ENCODE assay signal across 12 cellular contexts in the genomic region with DNA sequence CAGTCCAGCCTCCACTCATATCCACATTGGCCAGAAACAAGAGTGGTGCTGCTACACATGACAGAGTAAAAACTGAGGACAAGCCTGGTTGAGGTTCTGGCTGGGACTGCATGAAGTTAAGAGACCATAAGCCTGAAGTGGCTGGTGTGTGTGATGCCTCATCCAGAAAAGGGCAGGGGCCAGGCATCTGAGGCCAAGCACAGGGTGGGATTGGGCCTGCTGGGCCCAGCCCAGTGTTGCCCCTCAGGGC. TPM values are rescaled to one million over a fixed set of nuclear protein-coding genes. Genes with fewer than 3 reads are reported as not detected.
DNase-seq lines count a peak whose midpoint lies in the region; TF ChIP-seq lines count a peak whose summit lies in the region.
"Had no signal": no experiment of that assay in that cellular context is flagged by ENCODE, and none has a peak within 500 bp of the region (broad histone marks: within the 10 kb centered on the region; RNA-seq: fewer than 3 reads in every experiment).

No MANE protein-coding gene starts in this region.

- TF ChIP-seq EP300 in esophagus muscularis mucosa (IDR thresholded peaks at IDR 0.05) (no peak), sigmoid colon (IDR thresholded peaks at IDR 0.05) (no peak)

- no peaks in the 10 kb centered on the region for H3K36me3 Mint-ChIP-seq in activated CD4-positive, alpha-beta memory T cell treated with anti-CD3 and anti-CD28 coated beads for 36 hours
- H3K36me3 Mint-ChIP-seq: CD4-positive, alpha-beta memory T cell had no signal

- CTCF ChIA-PET in activated CD4-positive, alpha-beta memory T cell treated with anti-CD3 and anti-CD28 coated beads for 36 hours (lab: Charles Lee): no interaction called here
- CTCF ChIA-PET in PC-9 (lab: Charles Lee): no interaction called here

- H3K4me3 ChIP-seq in BE2C (ENCODE audit: low read depth, low read length) (no peak overlapping the region), SJCRH30 (no peak overlapping the region), esophagus muscularis mucosa (no peak overlapping the region), sigmoid colon (no peak overlapping the region), PC-9 (no peak overlapping the region)

- no peak for TF ChIP-seq POLR2A in esophagus muscularis mucosa (IDR thresholded peaks at IDR 0.05; ENCODE audit: low read depth)
- no peak for TF ChIP-seq POLR2A in sigmoid colon (IDR thresholded peaks at IDR 0.05)

- no peak overlapping the region for H2AFZ ChIP-seq in PC-9

- H3K9me3 Mint-ChIP-seq in activated CD4-positive, alpha-beta memory T cell treated with anti-CD3 and anti-CD28 coated beads for 36 hours: no peaks in the 10 kb centered on the region
- H3K9me3 Mint-ChIP-seq: CD4-positive, alpha-beta memory T cell had no signal

- no peaks in the 10 kb centered on the region for H3F3A ChIP-seq in PC-9 (ENCODE audit: insufficient read depth, low read depth)

- TF ChIP-seq CTCF in BE2C (IDR thresholded peaks at IDR 0.05; ENCODE audit: low read depth, low read length): no peak
- no peak for TF ChIP-seq CTCF in esophagus muscularis mucosa (IDR thresholded peaks at IDR 0.05)
- TF ChIP-seq CTCF in sigmoid colon (IDR thresholded peaks at IDR 0.05): no peak
- TF ChIP-seq CTCF in PC-9 (conservative IDR thresholded peaks at IDR 0.05): no peak

- no peak overlapping the region for H3K27ac Mint-ChIP-seq in activated CD4-positive, alpha-beta memory T cell treated with anti-CD3 and anti-CD28 coated beads for 36 hours
- H3K27ac Mint-ChIP-seq: CD4-positive, alpha-beta memory T cell had no signal

- H3K27me3 Mint-ChIP-seq in activated CD4-positive, alpha-beta memory T cell treated with anti-CD3 and anti-CD28 coated beads for 36 hours: no peaks in the 10 kb centered on the region
- H3K27me3 Mint-ChIP-seq: CD4-positive, alpha-beta memory T cell had no signal

- no TSS peak for BruUV-seq in PC-9 (replicated peaks; lab: Mats Ljungman, UMichigan)

- H4K20me1 ChIP-seq in PC-9 (ENCODE audit: insufficient read depth): no peaks in the 10 kb centered on the region

- H3K4me1 ChIP-seq in BE2C (peaks cover 59% of the 10 kb centered on the region), SJCRH30 (peaks cover 34% of the 10 kb centered on the region), esophagus muscularis mucosa (peaks cover 35 to 68% (median 64%) of the 10 kb centered on the region in 4 donors), sigmoid colon (peaks cover 0 to 50% (median 41%) of the 10 kb centered on the region in 4 donors), PC-9 (replicated peaks; ENCODE audit: insufficient read depth) (0 out of 2 replicates have a peak, but pooled peaks cover under 1% of the 10 kb centered on the region)

- H3K36me3 ChIP-seq in BE2C (peaks cover 11% of the 10 kb centered on the region), SJCRH30 (no peaks in the 10 kb centered on the region), esophagus muscularis mucosa (no peaks in the 10 kb centered on the region), sigmoid colon (no peaks in the 10 kb centered on the region), PC-9 (ENCODE audit: low read depth) (no peaks in the 10 kb centered on the region)

- H3K4me3 Mint-ChIP-seq in activated CD4-positive, alpha-beta memory T cell treated with anti-CD3 and anti-CD28 coated beads for 36 hours: no peak overlapping the region
- H3K4me3 Mint-ChIP-seq: CD4-positive, alpha-beta memory T cell had no signal

- intact Hi-C loops in esophagus muscularis mucosa (cut with DNase I) (no loop called here), sigmoid colon (cut with DNase I) (no loop called here), PC-9 (cut with micrococcal nuclease; ENCODE audit: unreplicated experiment) (no loop called here)
- intact Hi-C loops in activated CD4-positive, alpha-beta memory T cell treated with anti-CD3 and anti-CD28 coated beads for 36 hours (cut with micrococcal nuclease): no loop called here

- peak overlapping the region; percentile 41; the same call in 1 of the 2 replicates for H3K27ac ChIP-seq in SJCRH30
- peak overlapping the region; percentile 46 to 81 (median 56) for H3K27ac ChIP-seq in esophagus muscularis mucosa (replicated peaks in 1 of 4)
- H3K27ac ChIP-seq in sigmoid colon: peak overlapping the region; percentile 56 to 71 (median 64)
- no peak overlapping the region for H3K27ac ChIP-seq in PC-9

- POLR2A ChIA-PET in activated CD4-positive, alpha-beta memory T cell treated with anti-CD3 and anti-CD28 coated beads for 36 hours (lab: Charles Lee): no interaction called here
- POLR2A ChIA-PET in PC-9 (lab: Charles Lee; ENCODE audit: unreplicated experiment): no interaction called here

- H3K79me2 ChIP-seq in PC-9 (ENCODE audit: low read depth): no peaks in the 10 kb centered on the region

- H3K9me2 ChIP-seq in PC-9 (ENCODE audit: insufficient read depth): no peaks in the 10 kb centered on the region

- H3K4me1 Mint-ChIP-seq in activated CD4-positive, alpha-beta memory T cell treated with anti-CD3 and anti-CD28 coated beads for 36 hours (ENCODE audit: low read depth): no peaks in the 10 kb centered on the region

- no peak overlapping the region for H3K4me2 ChIP-seq in PC-9

- H3K9me3 ChIP-seq in BE2C: no peaks in the 10 kb centered on the region
- H3K9me3 ChIP-seq in SJCRH30 (replicated peaks): no peaks in the 10 kb centered on the region
- H3K9me3 ChIP-seq in esophagus muscularis mucosa: no peaks in the 10 kb centered on the region
- no peaks in the 10 kb centered on the region for H3K9me3 ChIP-seq in sigmoid colon
- H3K9me3 ChIP-seq in PC-9 (ENCODE audit: insufficient read depth, low read depth): no peaks in the 10 kb centered on the region

- DNase-seq in BE2C (peak; percentile 36), SJCRH30 (no peak), esophagus muscularis mucosa (ENCODE audit: extremely low spot score) (no peak), sigmoid colon (no peak), PC-9 (no peak), NCI-H1436 treated with DMSO at 0.1 percent for 48 hours (lab: John Stamatoyannopoulos, UW) (no peak)
- no peak for DNase-seq in activated CD4-positive, alpha-beta memory T cell treated with anti-CD3 and anti-CD28 coated beads for 36 hours
- no peak for DNase-seq in activated CD4-positive, alpha-beta T cell treated with anti-CD3 and anti-CD28 coated beads for 48 hours
- DNase-seq: AML-193; CD4-positive, alpha-beta memory T cell; DMS79 treated with DMSO at 0.1 percent for 48 hours; NCI-H1694 had no signal

- no peaks in the 10 kb centered on the region for H3K27me3 ChIP-seq in BE2C
- H3K27me3 ChIP-seq in SJCRH30: no peaks in the 10 kb centered on the region
- H3K27me3 ChIP-seq in esophagus muscularis mucosa: no peaks in the 10 kb centered on the region
- no peaks in the 10 kb centered on the region for H3K27me3 ChIP-seq in sigmoid colon
- H3K27me3 ChIP-seq in PC-9 (ENCODE audit: insufficient read depth, low read depth): no peaks in the 10 kb centered on the region

RNA-seq across cellular contexts. Expression of a gene that starts 25.3 kb away (rescaled TPM):
- polyA plus RNA-seq in BE2C (2012; ENCODE audit: insufficient read depth, insufficient read length, low read depth): 335 TPM
- 4.2 and 9.0 TPM in 2 replicates for total RNA-seq in SJCRH30 (2014; rRNA removed; shearing (Covaris generic))
- total RNA-seq in esophagus muscularis mucosa (10 to 100 TPM; 31.1 to 55.8 (median 44.6) TPM), sigmoid colon (10 to 100 TPM; 14.6 to 33.8 (median 24.5) TPM), PC-9 (2021) (15.6 and 21.0 TPM in 2 replicates)
- 10 to 100 TPM in 1 of 3 donors, 1 to 10 TPM in 2; 3.9 to 13.3 (median 6.0) TPM for polyA plus RNA-seq in sigmoid colon
- 1 to 10 TPM; 1.5 to 2.4 TPM for total RNA-seq in activated CD4-positive, alpha-beta memory T cell treated with anti-CD3 and anti-CD28 coated beads for 36 hours

RNA-seq across cellular contexts. Expression of a gene that starts 29.6 kb away (rescaled TPM):
- 8.0 TPM for polyA plus RNA-seq in BE2C (2012; ENCODE audit: insufficient read depth, insufficient read length, low read depth)
- total RNA-seq in SJCRH30 (2014; rRNA removed; shearing (Covaris generic)): 8.1 and 9.4 TPM in 2 replicates
- 10 to 100 TPM; 37.1 to 44.4 (median 42.3) TPM for total RNA-seq in esophagus muscularis mucosa
- 10 to 100 TPM; 24.2 to 36.6 (median 31.9) TPM for total RNA-seq in sigmoid colon
- polyA plus RNA-seq in sigmoid colon: 10 to 100 TPM; 27.0 to 46.2 (median 27.8) TPM
- 10 to 100 TPM; 20.7 to 23.6 TPM for total RNA-seq in activated CD4-positive, alpha-beta memory T cell treated with anti-CD3 and anti-CD28 coated beads for 36 hours
- total RNA-seq in PC-9 (2021): 22.4 and 25.0 TPM in 2 replicates

RNA-seq across cellular contexts. Expression of a gene that starts 49.7 kb away (rescaled TPM):
- polyA plus RNA-seq in BE2C (2012; ENCODE audit: insufficient read depth, insufficient read length, low read depth): 46.2 TPM
- 17.0 and 17.2 TPM in 2 replicates for total RNA-seq in SJCRH30 (2014; rRNA removed; shearing (Covaris generic))
- total RNA-seq in esophagus muscularis mucosa (10 to 100 TPM; 12.9 to 27.2 (median 23.9) TPM), sigmoid colon (10 to 100 TPM; 16.3 to 29.6 (median 21.1) TPM), PC-9 (2021) (21.7 and 22.4 TPM in 2 replicates)
- 10 to 100 TPM; 13.2 to 18.3 (median 16.6) TPM for polyA plus RNA-seq in sigmoid colon
- 10 to 100 TPM; 23.3 to 23.4 TPM for total RNA-seq in activated CD4-positive, alpha-beta memory T cell treated with anti-CD3 and anti-CD28 coated beads for 36 hours

RNA-seq across cellular contexts. Expression of a gene that starts 49.7 kb away (rescaled TPM):
- 286 TPM for polyA plus RNA-seq in BE2C (2012; ENCODE audit: insufficient read depth, insufficient read length, low read depth)
- 69.2 and 74.6 TPM in 2 replicates for total RNA-seq in SJCRH30 (2014; rRNA removed; shearing (Covaris generic))
- 100 to 1,000 TPM; 141 to 231 (median 196) TPM for total RNA-seq in esophagus muscularis mucosa
- 100 to 1,000 TPM; 106 to 162 (median 112) TPM for total RNA-seq in sigmoid colon
- 10 to 100 TPM; 62.5 to 97.6 (median 68.4) TPM for polyA plus RNA-seq in sigmoid colon
- total RNA-seq in activated CD4-positive, alpha-beta memory T cell treated with anti-CD3 and anti-CD28 coated beads for 36 hours: 10 to 100 TPM; 61.7 to 66.1 TPM
- 99.9 and 107 TPM in 2 replicates for total RNA-seq in PC-9 (2021)
